In genomic region chr13:113749507-113749906, GRCh38 we compare ENCODE assay signal across 31 cellular contexts.
"Had no signal": no experiment of that assay in that cellular context is flagged by ENCODE, and none has a peak within 500 bp of the region (broad histone marks: within the 10 kb centered on the region; RNA-seq: fewer than 3 reads in every experiment).

No MANE protein-coding gene starts in this region.

- ATAC-seq: activated CD8-positive, alpha-beta memory T cell treated with anti-CD3 and anti-CD28 coated beads, Interleukin-2, amount 10 ng/mL, durations not matched to agents 7 days and 5 days; PC-3 had no signal

- H3K9me3 ChIP-seq: Peyer's patch had no signal

- H3K36me3 ChIP-seq: brain microvascular endothelial cell, Peyer's patch had no signal

- DNase-seq: activated CD4-positive, alpha-beta memory T cell treated with anti-CD3 and anti-CD28 coated beads, Interleukin-2, amount 10 ng/mL, durations not matched to agents 7 days and 5 days; activated CD4-positive, alpha-beta T cell treated with anti-CD3 and anti-CD28 coated beads for 1 hour; activated CD4-positive, alpha-beta T cell treated with anti-CD3 and anti-CD28 coated beads for 48 hours; activated CD4-positive, CD25-positive, alpha-beta regulatory T cell; activated CD8-positive, alpha-beta memory T cell treated with anti-CD3 and anti-CD28 coated beads for 24 hours; activated CD8-positive, alpha-beta memory T cell treated with anti-CD3 and anti-CD28 coated beads, Interleukin-2, amount 10 ng/mL, durations not matched to agents 7 days and 5 days; activated CD8-positive, alpha-beta memory T cell treated with anti-CD3 and anti-CD28 coated beads, Interleukin-2, amount 50 U/mL, for 48 hours; activated effector memory CD4-positive, alpha-beta T cell treated with Interleukin-2 at 50 U/mL for 16 hours; activated naive CD4-positive, alpha-beta T cell treated with anti-CD3 and anti-CD28 coated beads, Interleukin-2, amount 50 U/mL, for 16 hours; activated naive CD8-positive, alpha-beta T cell treated with anti-CD3 and anti-CD28 coated beads for 36 hours; activated T-cell treated with anti-CD3 and anti-CD28 coated beads, Interleukin-2, amount 50 U/mL, for 48 hours; amniotic stem cell; brain microvascular endothelial cell; Karpas-422; KBM-7; NCI-H1048; NCI-H1436 treated with DMSO at 0.1 percent for 48 hours; NCI-H1694 treated with DMSO at 0.1 percent for 48 hours; NCI-H2029; NCI-H345; NCI-H524 treated with DMSO at 0.1 percent for 48 hours; NK-92 treated with Interleukin-12 subunit alpha and Interleukin-12 subunit beta, amount 100 ng/mL, for 24 hours; PC-3; RPMI8226; SIG-M5; SW 1271; T-helper 1 cell; T-helper 2 cell; T-helper 9 cell had no signal

- H3K27ac ChIP-seq: brain microvascular endothelial cell, Peyer's patch, VCaP had no signal

- H3K27me3 ChIP-seq: brain microvascular endothelial cell, Peyer's patch had no signal

- H3K4me3 ChIP-seq: Peyer's patch had no signal
